18 cellular contexts compared by ENCODE assay signal in genomic region chr6:110650755-110651154, GRCh38.
DNase-seq lines count a peak whose midpoint lies in the region; ATAC-seq, FAIRE-seq and TF ChIP-seq lines count a peak whose summit lies in the region.
"Had no signal": no experiment of that assay in that cellular context is flagged by ENCODE, and none has a peak within 500 bp of the region (broad histone marks: within the 10 kb centered on the region; RNA-seq: fewer than 3 reads in every experiment).

No MANE protein-coding gene starts in this region.

- H3K4me1 ChIP-seq in H1 (replicated peaks in 1 of 4; ENCODE audit: control insufficient read depth in 3 of 4, insufficient read depth in 4 of 4, low read length in 3 of 4) (no peaks in the 10 kb centered on the region; a peak in 3 of 7 replicates), thyroid gland (no peaks in the 10 kb centered on the region)

- H3K27me3 Mint-ChIP-seq in WTC11 (ENCODE audit: low read depth) = no peaks in the 10 kb centered on the region

- peak overlapping the region; percentile 29; the same call in 1 of the 2 replicates for H3K27ac Mint-ChIP-seq in WTC11

- H3K56ac ChIP-seq in H1 (replicated peaks; ENCODE audit: insufficient read length, low read depth, low read length) = no peak overlapping the region

- H2AFZ ChIP-seq in H1 (ENCODE audit: low read length) = no peak overlapping the region

- no peak overlapping the region for H3K4me3 ChIP-seq in H1 (ENCODE audit: extremely low read depth in 1 of 4, insufficient read depth in 2 of 4, low read depth in 3 of 4, low read length in 4 of 4)
- no peak overlapping the region for H3K4me3 ChIP-seq in thyroid gland (replicated peaks in 1 of 3)
- H3K4me3 ChIP-seq: HAP-1 had no signal

- no peak overlapping the region for H4K91ac ChIP-seq in H1 (replicated peaks; ENCODE audit: insufficient read length, low read length)

- no peaks in the 10 kb centered on the region for H3K23me2 ChIP-seq in H1 (ENCODE audit: low read depth, low read length)

- H3K18ac ChIP-seq in H1 (ENCODE audit: extremely low read depth, low read length) = no peak overlapping the region

- POLR2A ChIA-PET in WTC11 (lab: Charles Lee) (no interaction called here), H1 (lab: Charles Lee; ENCODE audit: partially characterized antibody) (no interaction called here)

- H3K4me2 ChIP-seq in H1 (ENCODE audit: insufficient read depth in 1 of 2, low read depth in 2 of 2, low read length in 2 of 2) = no peak overlapping the region

- no peaks in the 10 kb centered on the region for H4K20me1 ChIP-seq in H1 (replicated peaks in 1 of 2; ENCODE audit: control insufficient read depth in 1 of 2, insufficient read depth in 2 of 2, low read length in 2 of 2)

- no peak overlapping the region for H3K14ac ChIP-seq in H1 (ENCODE audit: insufficient read length)

- no peaks in the 10 kb centered on the region for H3K9me3 ChIP-seq in H1 (ENCODE audit: insufficient read depth in 2 of 2, low read depth in 1 of 2, low read length in 1 of 2)
- H3K9me3 ChIP-seq in thyroid gland = no peaks in the 10 kb centered on the region
- H3K9me3 ChIP-seq: HAP-1 had no signal

- no peak overlapping the region for H3K23ac ChIP-seq in H1 (ENCODE audit: insufficient read length)

- TF ChIP-seq CTCF in WTC11 (IDR thresholded peaks at IDR 0.05) (no peak), H1 (IDR thresholded peaks at IDR 0.05; ENCODE audit: control extremely low read depth in 1 of 3, insufficient read depth in 1 of 3, low read depth in 1 of 3, low read length in 3 of 3) (no peak), thyroid gland (IDR thresholded peaks at IDR 0.05) (no peak)

- H3K79me2 ChIP-seq in H1 (ENCODE audit: control insufficient read depth in 1 of 2, insufficient read depth in 2 of 2, low read length in 2 of 2) = no peaks in the 10 kb centered on the region

- TF ChIP-seq EP300 in H1 (IDR thresholded peaks at IDR 0.05; ENCODE audit: borderline replicate concordance in 1 of 2, low read depth in 2 of 2, low read length in 2 of 2) = no peak

- no peak overlapping the region for H4K8ac ChIP-seq in H1 (ENCODE audit: extremely low read depth, insufficient read depth, low read length)

- H3K4me3 Mint-ChIP-seq in WTC11 = no peak overlapping the region

- H3K9ac ChIP-seq in H1 (replicated peaks in 1 of 4; ENCODE audit: extremely low read depth in 1 of 4, low read depth in 3 of 4, low read length in 3 of 4) = no peak overlapping the region

- no peak overlapping the region for H2BK15ac ChIP-seq in H1 (ENCODE audit: low read length)

- H3K36me3 ChIP-seq in H1 (ENCODE audit: control insufficient read depth in 2 of 4, insufficient read depth in 4 of 4, low read length in 3 of 4) = no peaks in the 10 kb centered on the region; a peak in 1 of 8 replicates
- H3K36me3 ChIP-seq in thyroid gland = peaks cover 0 to 3% of the 10 kb centered on the region in 2 donors
- H3K36me3 ChIP-seq: HAP-1 had no signal

- no peak overlapping the region for H2BK20ac ChIP-seq in H1 (ENCODE audit: low read length)

- peaks cover 12% of the 10 kb centered on the region for H3K4me1 Mint-ChIP-seq in WTC11

- H2BK120ac ChIP-seq in H1 (replicated peaks; ENCODE audit: low read depth, low read length) = no peak overlapping the region

- H3K4ac ChIP-seq in H1 (replicated peaks; ENCODE audit: insufficient read length, low read depth, low read length) = no peak overlapping the region

- 80% methylated on average over 4 of the region's 4 CpGs; no CpG with 5 or more reads in 1 of the 2 experiments for WGBS in H1 (ENCODE audit: extremely low coverage in 1 of 2, insufficient coverage in 1 of 2, insufficient read length in 1 of 2, insufficient replicate concordance in 2 of 2, low coverage in 1 of 2, low lambda C conversion rate in 2 of 2, missing lambda C conversion rate in 1 of 2), 2 experiments
- 96 to 97% methylated on average over 4 of the region's 4 CpGs for WGBS in thyroid gland, 2 donors

- no peaks in the 10 kb centered on the region for H3K9me3 Mint-ChIP-seq in WTC11

- ATAC-seq in Right ventricle myocardium superior (ENCODE audit: poor library complexity) (peak; percentile 18), WTC11 (no peak), HG03196 (IDR thresholded peaks at IDR 0.05; ENCODE audit: unreplicated experiment) (no peak)
- ATAC-seq: Right ventricle myocardium inferior had no signal

- H3K36me3 Mint-ChIP-seq in WTC11 = no peaks in the 10 kb centered on the region

- no peak overlapping the region for H4K5ac ChIP-seq in H1 (ENCODE audit: insufficient read length, low read depth, low read length)

- intact Hi-C loops in Right ventricle myocardium superior (cut with DNase I) (no loop called here), cardiac septum (cut with DNase I) (no loop called here), thyroid gland (cut with DNase I) (no loop called here)

- H3K27ac ChIP-seq in H1 (ENCODE audit: low read depth, low read length) = no peak overlapping the region
- H3K27ac ChIP-seq in thyroid gland = no peak overlapping the region

- DNase-seq in Right ventricle myocardium superior = no peak
- DNase-seq in cardiac septum (ENCODE audit: low spot score) = no peak
- DNase-seq in WTC11 (ENCODE audit: low spot score) = no peak
- DNase-seq in H1 (ENCODE audit: low read depth in 1 of 2, low spot score in 2 of 2) = no peak
- DNase-seq in thyroid gland = no peak
- DNase-seq in DMS53 (lab: John Stamatoyannopoulos, UW) = no peak
- DNase-seq: AML-193, C1 segment of cervical spinal cord, GDM1, IMR-90, NCI-H1694 treated with DMSO at 0.1 percent for 48 hours, NCI-H2081 treated with DMSO at 0.1 percent for 48 hours, NCI-H446, NCI-H526 had no signal

- H3K79me1 ChIP-seq in H1 (ENCODE audit: low read depth, low read length) = no peaks in the 10 kb centered on the region

- CTCF ChIA-PET in WTC11 (lab: Charles Lee) (no interaction called here), H1 (lab: Charles Lee; ENCODE audit: partially characterized antibody) (no interaction called here)

- H2AK5ac ChIP-seq in H1 (ENCODE audit: low read depth, low read length) = no peak overlapping the region

- peak overlapping the region; percentile 75; the same call in 1 of the 2 replicates for H2BK12ac ChIP-seq in H1 (ENCODE audit: low read depth, low read length)

- no peak for FAIRE-seq in H1 (lab: Jason Lieb, UNC)
- FAIRE-seq: HTR-8/SVneo had no signal

- H3K27me3 ChIP-seq in H1 (replicated peaks in 1 of 4; ENCODE audit: control insufficient read depth in 3 of 4, extremely low read depth in 1 of 4, insufficient read depth in 3 of 4, low read length in 3 of 4) (no peaks in the 10 kb centered on the region), thyroid gland (no peaks in the 10 kb centered on the region)

- H2BK5ac ChIP-seq in H1 (ENCODE audit: low read depth, low read length) = no peak overlapping the region

- TF ChIP-seq POLR2A in H1 (IDR thresholded peaks at IDR 0.05; ENCODE audit: control extremely low read depth in 1 of 2, low read depth in 2 of 2, low read length in 2 of 2) (no peak), thyroid gland (IDR thresholded peaks at IDR 0.05) (no peak)

- no peak for TF ChIP-seq RAD21 in H1 (IDR thresholded peaks at IDR 0.05 in 1 of 2, conservative IDR thresholded peaks at IDR 0.05 in 1 of 2; ENCODE audit: low read depth in 2 of 2, low read length in 2 of 2)

TF ChIP-seq in WTC11, 78 proteins besides CTCF, POLR2A, EP300 and RAD21 (continues in another document):
- TF ChIP-seq USF1 (CRISPR knock-in tag; IDR thresholded peaks at IDR 0.05) = no peak
- TF ChIP-seq NFATC4 (CRISPR knock-in tag; IDR thresholded peaks at IDR 0.05) = no peak
- TF ChIP-seq PREB (CRISPR knock-in tag; IDR thresholded peaks at IDR 0.05; ENCODE audit: borderline replicate concordance) = no peak
- TF ChIP-seq CREB1 (CRISPR knock-in tag; IDR thresholded peaks at IDR 0.05) = no peak
- no peak for TF ChIP-seq NFE2L1 (CRISPR knock-in tag; IDR thresholded peaks at IDR 0.05)
- TF ChIP-seq RORB (CRISPR knock-in tag; IDR thresholded peaks at IDR 0.05) = no peak
- TF ChIP-seq TP53 (CRISPR knock-in tag; IDR thresholded peaks at IDR 0.05) = no peak

TF ChIP-seq in H1, 55 proteins besides CTCF, POLR2A, EP300 and RAD21:
- no peak for TF ChIP-seq USF2 (IDR thresholded peaks at IDR 0.05; ENCODE audit: low read length)
- TF ChIP-seq GABPA (IDR thresholded peaks at IDR 0.05; ENCODE audit: borderline replicate concordance, insufficient read depth, low read length) = no peak
- TF ChIP-seq RXRA (IDR thresholded peaks at IDR 0.05; ENCODE audit: insufficient read depth, low read depth, low read length) = no peak
- TF ChIP-seq KDM4A (IDR thresholded peaks at IDR 0.05; ENCODE audit: low read depth, low read length, severe bottlenecking) = no peak
- TF ChIP-seq SIX5 (IDR thresholded peaks at IDR 0.05; ENCODE audit: low read depth, low read length) = no peak
- TF ChIP-seq TBP (IDR thresholded peaks at IDR 0.05; ENCODE audit: low read depth, low read length) = no peak
- no peak for TF ChIP-seq CHD2 (IDR thresholded peaks at IDR 0.05; ENCODE audit: low read length)
- no peak for TF ChIP-seq CBX5 (IDR thresholded peaks at IDR 0.05; ENCODE audit: low read depth, low read length)
- TF ChIP-seq CBX8 (IDR thresholded peaks at IDR 0.05; ENCODE audit: borderline replicate concordance, low read depth, low read length) = no peak
- TF ChIP-seq MAFK (IDR thresholded peaks at IDR 0.05; ENCODE audit: low read depth, low read length) = no peak
- no peak for TF ChIP-seq CTBP2 (IDR thresholded peaks at IDR 0.05; ENCODE audit: borderline replicate concordance, insufficient read depth, insufficient read length, low read length)
- no peak for TF ChIP-seq BACH1 (IDR thresholded peaks at IDR 0.05; ENCODE audit: low read length)
